In genomic region chr4:159102623-159103405, GRCh38 we compare ENCODE assay signal across 8 cellular contexts. TPM values are rescaled to one million over a fixed set of nuclear protein-coding genes. Genes with fewer than 3 reads are reported as not detected.
DNase-seq lines count a peak whose midpoint lies in the region; ATAC-seq and TF ChIP-seq lines count a peak whose summit lies in the region.

RAPGEF2 (plus strand) TSS chr4:159103079; CDS start chr4:159104163, 1,084 bp downstream.

- peak; percentile 88 for ATAC-seq in HG03432 (IDR thresholded peaks at IDR 0.05; ENCODE audit: unreplicated experiment)

- peak; percentile 77 for TF ChIP-seq POLR2A in GM19193 (IDR thresholded peaks at IDR 0.05; ENCODE audit: extremely low read depth, insufficient read depth, insufficient read length)

- DNase-seq in Ammon's horn (ENCODE audit: low spot score) (peak; percentile 97), NCI-H460 (ENCODE audit: extremely low read depth, low read depth) (peak; percentile 86), cerebellum (ENCODE audit: low spot score) (peak; percentile 97), kidney glomerular epithelial cell (lab: John Stamatoyannopoulos, UW) (peak; percentile 86)
- DNase-seq in activated CD4-positive, alpha-beta T cell treated with anti-CD3 and anti-CD28 coated beads for 24 hours (ENCODE audit: low read depth in 2 of 2): peak; percentile 73 to 75
- DNase-seq in stimulated activated CD4-positive, alpha-beta T cell treated with anti-CD3 and anti-CD28 coated beads, Interleukin-15, amount 100 ng/mL, for 48 hours (ENCODE audit: low read depth in 2 of 2): peak; percentile 77 to 84

RNA-seq across cellular contexts. Expression of gene RAPGEF2, which starts in this region (rescaled TPM):
- total RNA-seq in NCI-H460 (2014; rRNA removed; shearing (Covaris generic)): 66.2 and 69.5 TPM in 2 replicates
- 61.5 and 68.9 TPM in 2 replicates for polyA plus RNA-seq in NCI-H460 (2014; cell fraction: nucleus; rRNA removed)
- 90.5 TPM for total RNA-seq in cerebellum

Comparison
In these comparisons a context has a peak if more than half of its experiments do, and no peak if none do; other contexts are left out.
1. Peak in every context shown above with its lines: DNase-seq and ATAC-seq.